Comparison of ENCODE assay signal across 8 cellular contexts in genomic region chr11:46345881-46346484, GRCh38. TPM values are rescaled to one million over a fixed set of nuclear protein-coding genes. Genes with fewer than 3 reads are reported as not detected.
DNase-seq lines count a peak whose midpoint lies in the region; ATAC-seq and TF ChIP-seq lines count a peak whose summit lies in the region.

No MANE protein-coding gene starts in this region.

- H3K4me3 Mint-ChIP-seq in effector memory CD8-positive, alpha-beta T cell = peak overlapping the region; percentile 90 to 98

- H3K4me1 ChIP-seq in ES-I3 (ENCODE audit: insufficient read depth, low read length) (peaks cover 59% of the 10 kb centered on the region), RWPE2 (ENCODE audit: insufficient read depth, poor library complexity, severe bottlenecking) (peaks cover 5% of the 10 kb centered on the region), prostate gland (replicated peaks) (peaks cover 2% of the 10 kb centered on the region)

- peaks cover 0 to 7% of the 10 kb centered on the region in 2 donors for H3K27me3 Mint-ChIP-seq in effector memory CD8-positive, alpha-beta T cell

- DNase-seq in RWPE2 (ENCODE audit: low spot score) (no peak), prostate gland (ENCODE audit: low spot score) (no peak), amygdala (lab: John Stamatoyannopoulos, UW) (no peak), NCI-H2029 (lab: John Stamatoyannopoulos, UW) (no peak)
- DNase-seq in effector memory CD8-positive, alpha-beta T cell = no peak

- peak overlapping the region; percentile 50 for H3K9ac ChIP-seq in ES-I3 (ENCODE audit: low read depth, low read length)

- ATAC-seq in RWPE2 (ENCODE audit: low read depth) = no peak
- no peak for ATAC-seq in effector memory CD8-positive, alpha-beta T cell (replicated peaks)
- no peak for ATAC-seq in HG02981 (IDR thresholded peaks at IDR 0.05; ENCODE audit: unreplicated experiment)
- no peak for ATAC-seq in GM19351 (IDR thresholded peaks at IDR 0.05; ENCODE audit: unreplicated experiment)

- H3K36me3 ChIP-seq in ES-I3 (ENCODE audit: insufficient read depth, low read length) = no peaks in the 10 kb centered on the region
- H3K36me3 ChIP-seq in RWPE2 (ENCODE audit: low read depth) = no peaks in the 10 kb centered on the region
- H3K36me3 ChIP-seq in prostate gland = no peaks in the 10 kb centered on the region

- no peaks in the 10 kb centered on the region for H3K9me3 ChIP-seq in ES-I3 (ENCODE audit: control insufficient read depth, insufficient read depth, low read length)
- no peaks in the 10 kb centered on the region for H3K9me3 ChIP-seq in RWPE2 (ENCODE audit: severe bottlenecking)
- no peaks in the 10 kb centered on the region for H3K9me3 ChIP-seq in prostate gland

- H3K27ac ChIP-seq in RWPE2 (ENCODE audit: poor library complexity, severe bottlenecking) (peak overlapping the region; percentile 53), prostate gland (peak overlapping the region; percentile 44 to 49)

- intact Hi-C loops in prostate gland (cut with DNase I) = loop anchor here (2.0 kb wide), 1 partner anchor 23 kb away; no protein-coding TSS in a partner anchor

- peaks cover 46 to 49% of the 10 kb centered on the region in 2 donors for H3K4me1 Mint-ChIP-seq in effector memory CD8-positive, alpha-beta T cell (ENCODE audit: low read depth in 2 of 2)

- H3K9me3 Mint-ChIP-seq in effector memory CD8-positive, alpha-beta T cell = no peaks in the 10 kb centered on the region

- peak overlapping the region; percentile 27 for H3K4me3 ChIP-seq in RWPE2 (ENCODE audit: severe bottlenecking)
- H3K4me3 ChIP-seq in prostate gland = peak overlapping the region; percentile 8 to 23

- H3K27me3 ChIP-seq in RWPE2 (ENCODE audit: insufficient read depth, poor library complexity, severe bottlenecking) = no peaks in the 10 kb centered on the region
- no peaks in the 10 kb centered on the region for H3K27me3 ChIP-seq in prostate gland (replicated peaks; ENCODE audit: insufficient read depth)

- peaks cover 28% of the 10 kb centered on the region for H3K36me3 Mint-ChIP-seq in effector memory CD8-positive, alpha-beta T cell (ENCODE audit: insufficient read depth)

- no peak for TF ChIP-seq POLR2A in prostate gland (IDR thresholded peaks at IDR 0.05)

- peak overlapping the region; percentile 15 to 46 for H3K27ac Mint-ChIP-seq in effector memory CD8-positive, alpha-beta T cell

- 44% methylated on average over 10 of the region's 10 CpGs for WGBS in prostate gland

- TF ChIP-seq CTCF in RWPE2 (IDR thresholded peaks at IDR 0.05; ENCODE audit: poor library complexity, severe bottlenecking) (no peak), prostate gland (IDR thresholded peaks at IDR 0.05) (no peak)

RNA-seq across cellular contexts. Expression of gene DGKZ, which starts 1.3 kb away (rescaled TPM):
- 10 to 100 TPM; 53.6 to 95.0 TPM for total RNA-seq in prostate gland

RNA-seq across cellular contexts. Expression of gene MDK, which starts 35.5 kb away (rescaled TPM):
- total RNA-seq in prostate gland = 100 to 1,000 TPM in 1 of 2 donors, 10 to 100 TPM in 1; 71.6 to 164 TPM

RNA-seq across cellular contexts. Expression of gene CHRM4, which starts 45.6 kb away (rescaled TPM):
- total RNA-seq in prostate gland = 1 to 10 TPM in 1 of 2 donors, not detected in 1; 2.8 TPM
